In genomic region chr5:173693670-173694069, GRCh38 we compare ENCODE assay signal across 23 cellular contexts.
A peak's percentile ranks its signal among the peaks of the same experiment; 100 is the strongest.
DNase-seq lines count a peak whose midpoint lies in the region; ATAC-seq and TF ChIP-seq lines count a peak whose summit lies in the region.
"Had no signal": no experiment of that assay in that cellular context is flagged by ENCODE, and none has a peak within 500 bp of the region (broad histone marks: within the 10 kb centered on the region; RNA-seq: fewer than 3 reads in every experiment).

No MANE protein-coding gene starts in this region.

- no peaks in the 10 kb centered on the region for H3K9me3 ChIP-seq in OCI-LY1 (ENCODE audit: low read length)
- no peaks in the 10 kb centered on the region for H3K9me3 ChIP-seq in hepatocyte (ENCODE audit: low read depth)
- H3K9me3 ChIP-seq in neural progenitor cell (ENCODE audit: low read depth), result no peaks in the 10 kb centered on the region
- H3K9me3 ChIP-seq: BE2C, MG63 had no signal

- H3K4me2 ChIP-seq in OCI-LY1 (ENCODE audit: low read length) (no peak overlapping the region), hepatocyte (no peak overlapping the region), neural progenitor cell (no peak overlapping the region)
- H3K4me2 ChIP-seq: A549 had no signal

- no peak overlapping the region for H3K4me3 Mint-ChIP-seq in neural progenitor cell
- H3K4me3 Mint-ChIP-seq: CD14-positive monocyte; CD8-positive, alpha-beta memory T cell had no signal

- H3K4me1 ChIP-seq in OCI-LY1 (ENCODE audit: insufficient read depth, low read length, severe bottlenecking) (peaks cover 84% of the 10 kb centered on the region), hepatocyte (ENCODE audit: insufficient read depth) (peaks cover 3% of the 10 kb centered on the region), neural progenitor cell (peaks cover 6% of the 10 kb centered on the region)

- H3K9me2 ChIP-seq in OCI-LY1 (ENCODE audit: low read depth, low read length), result no peaks in the 10 kb centered on the region
- no peaks in the 10 kb centered on the region for H3K9me2 ChIP-seq in hepatocyte (replicated peaks; ENCODE audit: insufficient read depth)

- H3K27me3 ChIP-seq in OCI-LY1 (ENCODE audit: insufficient read depth, low read length) (no peaks in the 10 kb centered on the region), hepatocyte (no peaks in the 10 kb centered on the region), neural progenitor cell (no peaks in the 10 kb centered on the region)
- H3K27me3 ChIP-seq: BE2C, MG63 had no signal

- H3K4me1 Mint-ChIP-seq in neural progenitor cell, result peaks cover 29% of the 10 kb centered on the region

- H3K27ac ChIP-seq in OCI-LY1 (ENCODE audit: low read depth, low read length, poor library complexity, severe bottlenecking) (peak overlapping the region; percentile 96), hepatocyte (no peak overlapping the region), neural progenitor cell (no peak overlapping the region)
- H3K27ac ChIP-seq: RWPE1 had no signal

- H3K9me3 Mint-ChIP-seq in neural progenitor cell, result peaks cover 3% of the 10 kb centered on the region
- H3K9me3 Mint-ChIP-seq: CD8-positive, alpha-beta memory T cell had no signal

- peak overlapping the region; percentile 12 for H3K27ac Mint-ChIP-seq in neural progenitor cell
- H3K27ac Mint-ChIP-seq: CD8-positive, alpha-beta memory T cell had no signal

- H3K79me2 ChIP-seq in OCI-LY1 (ENCODE audit: insufficient read depth, low read length) (no peaks in the 10 kb centered on the region), hepatocyte (no peaks in the 10 kb centered on the region), neural progenitor cell (ENCODE audit: low read depth) (no peaks in the 10 kb centered on the region)

- DNase-seq in hepatocyte (ENCODE audit: low spot score) (peak; percentile 30), neural progenitor cell (ENCODE audit: low spot score) (no peak), omental fat pad (ENCODE audit: low spot score) (no peak), NCI-H1417 (lab: John Stamatoyannopoulos, UW) (no peak)
- no peak for DNase-seq in stimulated activated CD4-positive, alpha-beta T cell treated with anti-CD3 and anti-CD28 coated beads, Interleukin-4, amount 100 ng/mL, for 1 hour
- DNase-seq: BE2C; CD8-positive, alpha-beta memory T cell; DMS79 treated with DMSO at 0.1 percent for 48 hours; GF-D8; H7; KG1; MG63; NCI-H1105 treated with DMSO at 0.1 percent for 48 hours; NCI-H2029; NCI-H2227 treated with DMSO at 0.1 percent for 48 hours; NCI-H69; SHP77 had no signal

- H4K20me1 ChIP-seq in OCI-LY1 (ENCODE audit: insufficient read depth, low read length), result no peaks in the 10 kb centered on the region
- H4K20me1 ChIP-seq in hepatocyte (ENCODE audit: insufficient read depth, poor library complexity, severe bottlenecking), result no peaks in the 10 kb centered on the region
- no peaks in the 10 kb centered on the region for H4K20me1 ChIP-seq in neural progenitor cell (ENCODE audit: low read depth)

- H3K4me3 ChIP-seq in OCI-LY1 (ENCODE audit: low read depth, low read length, poor library complexity, severe bottlenecking) (no peak overlapping the region), hepatocyte (no peak overlapping the region), neural progenitor cell (no peak overlapping the region)
- H3K4me3 ChIP-seq: A549, MG63 had no signal

- H3K9ac ChIP-seq in OCI-LY1 (ENCODE audit: low read length) (no peak overlapping the region), neural progenitor cell (no peak overlapping the region)

- H3F3A ChIP-seq in OCI-LY1 (ENCODE audit: insufficient read depth, low read length) (peaks cover 9% of the 10 kb centered on the region), neural progenitor cell (ENCODE audit: low read depth) (no peaks in the 10 kb centered on the region)

- peaks cover 15% of the 10 kb centered on the region for H3K27me3 Mint-ChIP-seq in neural progenitor cell (ENCODE audit: insufficient read depth, low read depth)

- no peaks in the 10 kb centered on the region for H3K36me3 Mint-ChIP-seq in neural progenitor cell
- H3K36me3 Mint-ChIP-seq: CD14-positive monocyte; CD8-positive, alpha-beta memory T cell had no signal

- ATAC-seq in omental fat pad (ENCODE audit: low FRiP score) (no peak), HG02763 (IDR thresholded peaks at IDR 0.05; ENCODE audit: unreplicated experiment) (no peak)
- ATAC-seq: A549, Panc1 had no signal

- TF ChIP-seq CTCF in OCI-LY1 (IDR thresholded peaks at IDR 0.05; ENCODE audit: low read length), result no peak
- no peak for TF ChIP-seq CTCF in hepatocyte (IDR thresholded peaks at IDR 0.05; ENCODE audit: poor library complexity)
- no peak for TF ChIP-seq CTCF in neural progenitor cell (IDR thresholded peaks at IDR 0.05)
- no peak for TF ChIP-seq CTCF in omental fat pad (IDR thresholded peaks at IDR 0.05)

- WGBS in hepatocyte (ENCODE audit: low lambda C conversion rate, missing lambda C conversion rate), result 57% methylated on average over 5 of the region's 5 CpGs

- H2AFZ ChIP-seq in OCI-LY1 (ENCODE audit: low read length) (no peak overlapping the region), hepatocyte (no peak overlapping the region), neural progenitor cell (replicated peaks) (no peak overlapping the region)

- H3K36me3 ChIP-seq in OCI-LY1 (ENCODE audit: insufficient read depth, low read length), result no peaks in the 10 kb centered on the region
- no peaks in the 10 kb centered on the region for H3K36me3 ChIP-seq in hepatocyte (replicated peaks; ENCODE audit: insufficient read depth, low read depth)
- H3K36me3 ChIP-seq in neural progenitor cell, result no peaks in the 10 kb centered on the region
- H3K36me3 ChIP-seq: BE2C, MG63 had no signal
